ENCODE assay signal across 14 cellular contexts in the genomic region with DNA sequence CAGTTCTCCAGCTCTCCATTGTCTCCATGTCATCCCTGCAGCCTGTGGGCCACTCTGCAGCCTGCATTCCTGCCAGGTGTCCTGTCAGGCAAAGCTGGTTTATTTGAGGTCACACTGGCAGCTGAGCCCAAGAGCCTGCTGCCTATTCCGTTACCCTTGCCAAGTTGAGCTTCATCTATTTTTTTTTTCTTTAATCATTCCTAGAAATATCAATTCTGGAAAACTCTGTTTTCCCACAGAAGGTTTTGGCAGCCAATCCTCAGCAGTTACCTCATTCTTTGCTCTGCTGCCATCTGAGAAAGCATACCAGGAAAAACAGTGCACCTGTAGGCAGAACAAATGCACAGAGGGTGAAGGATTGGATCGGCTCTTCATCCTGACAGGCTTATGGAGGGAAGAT.
"Had no signal": no experiment of that assay in that cellular context is flagged by ENCODE, and none has a peak within 500 bp of the region (broad histone marks: within the 10 kb centered on the region; RNA-seq: fewer than 3 reads in every experiment).

No MANE protein-coding gene starts in this region.

- H3K27me3 ChIP-seq: ascending aorta, gastrocnemius medialis, heart right ventricle, tibial artery had no signal

- H3K4me1 ChIP-seq: ascending aorta, parathyroid adenoma had no signal

- H3K9me3 ChIP-seq: ascending aorta, gastrocnemius medialis, heart right ventricle, tibial artery had no signal

- H3K36me3 ChIP-seq: ascending aorta, gastrocnemius medialis, heart right ventricle, tibial artery had no signal

- ATAC-seq: activated T-helper 17 cell treated with anti-CD3 and anti-CD28 coated beads, Interleukin-2, amount 50 U/mL, for 72 hours; gastrocnemius medialis; left colon; naive thymus-derived CD8-positive, alpha-beta T cell; stimulated activated memory B cell treated with anti-CD40 and anti-IgM and Interleukin-4, amounts not matched to agents 10 μg/mL and 1 μg/mL and 100 μg/mL, for 72 hours had no signal

- H3K27ac ChIP-seq: ascending aorta, gastrocnemius medialis, heart right ventricle, parathyroid adenoma, tibial artery had no signal

- DNase-seq: activated CD4-positive, CD25-positive, alpha-beta regulatory T cell treated with anti-CD3 and anti-CD28 coated beads, Interleukin-2, amount 50 U/mL, for 72 hours; activated naive CD4-positive, alpha-beta T cell treated with Interleukin-2 at 50 U/mL for 16 hours; erythroblast; gastrocnemius medialis; heart right ventricle; left colon; mammary epithelial cell; naive thymus-derived CD8-positive, alpha-beta T cell; stimulated activated CD4-positive, alpha-beta T cell treated with anti-CD3 and anti-CD28 coated beads, Interleukin-2, amount 100 ng/mL, for 48 hours; tibial artery had no signal

- H3K4me3 ChIP-seq: ascending aorta, gastrocnemius medialis, heart right ventricle, tibial artery had no signal
